Comparison of ENCODE assay signal across 8 cellular contexts in the genomic region with DNA sequence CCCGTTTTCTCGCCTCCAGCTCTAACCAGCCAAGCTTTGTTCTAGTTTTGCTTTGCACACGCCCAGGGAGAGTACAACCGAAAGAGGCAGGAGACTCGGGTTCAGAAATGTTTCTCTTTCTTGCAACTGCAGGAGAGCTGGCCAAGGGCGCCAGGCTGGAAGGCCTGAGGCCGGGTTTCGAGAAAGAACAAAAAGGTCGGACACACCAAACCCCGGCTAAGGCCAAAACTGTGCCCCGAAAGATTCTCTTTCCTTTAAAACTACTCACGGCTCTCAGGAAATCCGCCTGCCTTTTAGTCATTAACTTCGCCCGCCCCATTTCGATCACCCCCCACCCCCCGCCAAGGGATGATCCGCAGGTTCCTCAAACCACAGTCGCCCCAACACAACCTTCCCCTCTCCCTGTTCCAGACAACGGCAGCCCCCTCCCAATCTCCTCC. TPM values are rescaled to one million over a fixed set of nuclear protein-coding genes. Genes with fewer than 3 reads are reported as not detected.
DNase-seq lines count a peak whose midpoint lies in the region; ATAC-seq and TF ChIP-seq lines count a peak whose summit lies in the region.

No MANE protein-coding gene starts in this region.

- DNase-seq in Daoy (ENCODE audit: low read depth) (peak; percentile 58), chondrocyte (ENCODE audit: low spot score) (no peak), kidney tubule cell (ENCODE audit: low spot score) (peak; percentile 55), DMS79 (lab: John Stamatoyannopoulos, UW) (no peak)
- DNase-seq in stimulated activated CD4-positive, alpha-beta T cell treated with anti-CD3 and anti-CD28 coated beads, Interleukin-1b, Interleukin-23, amount 100 ng/mL, for 48 hours: peak; percentile 49

- H3K27ac Mint-ChIP-seq in chondrocyte (ENCODE audit: unreplicated experiment): peak overlapping the region; percentile 99

- H3K36me3 ChIP-seq in KOPT-K1 (ENCODE audit: insufficient read depth, low read length): peaks cover 43% of the 10 kb centered on the region

- no peak for TF ChIP-seq CTCF in WI38 (IDR thresholded peaks at IDR 0.05; ENCODE audit: low read depth, low read length)
- TF ChIP-seq CTCF in chondrocyte (IDR thresholded peaks at IDR 0.05): no peak

- no peaks in the 10 kb centered on the region for H3K9me3 Mint-ChIP-seq in chondrocyte (ENCODE audit: low read depth)

- H3K27me3 Mint-ChIP-seq in chondrocyte (ENCODE audit: low read depth): no peaks in the 10 kb centered on the region

- peak overlapping the region; percentile 87 for H3K27ac ChIP-seq in KOPT-K1 (ENCODE audit: low read depth, low read length, poor library complexity, severe bottlenecking)

- H3K9me3 ChIP-seq in KOPT-K1 (ENCODE audit: insufficient read depth, low read length, poor library complexity, severe bottlenecking): peaks cover 24% of the 10 kb centered on the region

- peaks cover 40% of the 10 kb centered on the region for H3K4me1 Mint-ChIP-seq in chondrocyte (ENCODE audit: low read depth)

- peak; percentile 33 for ATAC-seq in GM21526 (IDR thresholded peaks at IDR 0.05; ENCODE audit: low FRiP score, unreplicated experiment)

- peaks cover 10% of the 10 kb centered on the region for H3K36me3 Mint-ChIP-seq in chondrocyte (ENCODE audit: low read depth)

- peak overlapping the region; percentile 94 for H3K4me3 Mint-ChIP-seq in chondrocyte (ENCODE audit: unreplicated experiment)

- H3K4me3 ChIP-seq in WI38 (ENCODE audit: low read depth, low read length): peak overlapping the region; percentile 84

RNA-seq across cellular contexts. Expression of gene FEM1C, which starts 0.6 kb away (rescaled TPM):
- total RNA-seq in Daoy (2014; rRNA removed; shearing (Covaris generic)): 6.8 TPM in 2 replicates
- 14.8 to 15.4 TPM (median 14.8 TPM) in 3 replicates for total RNA-seq in chondrocyte

RNA-seq across cellular contexts. Expression of gene TICAM2, which starts 58.3 kb away (rescaled TPM):
- 0.30 and 0.40 TPM in 2 replicates for total RNA-seq in Daoy (2014; rRNA removed; shearing (Covaris generic))
- 3.2 to 4.7 TPM (median 4.0 TPM) in 3 replicates for total RNA-seq in chondrocyte

Comparison
In these comparisons a context has a peak if more than half of its experiments do, and no peak if none do; other contexts are left out.
1. DNase-seq: peak in Daoy (single experiment), kidney tubule cell (single experiment) and stimulated activated CD4-positive, alpha-beta T cell treated with anti-CD3 and anti-CD28 coated beads, Interleukin-1b, Interleukin-23, amount 100 ng/mL, for 48 hours (single experiment); none in chondrocyte (single experiment) and DMS79 (single experiment).